14 cellular contexts compared by ENCODE assay signal in genomic region chr13:78604782-78605611, GRCh38. TPM values are rescaled to one million over a fixed set of nuclear protein-coding genes. Genes with fewer than 3 reads are reported as not detected.
DNase-seq lines count a peak whose midpoint lies in the region; ATAC-seq and TF ChIP-seq lines count a peak whose summit lies in the region.
"Had no signal": no experiment of that assay in that cellular context is flagged by ENCODE, and none has a peak within 500 bp of the region (broad histone marks: within the 10 kb centered on the region; RNA-seq: fewer than 3 reads in every experiment).

No MANE protein-coding gene starts in this region.

- H3K9me3 Mint-ChIP-seq in endodermal cell: no peaks in the 10 kb centered on the region
- H3K9me3 Mint-ChIP-seq: activated CD8-positive, alpha-beta T cell treated with anti-CD3 and anti-CD28 coated beads for 36 hours; stimulated activated naive CD8-positive, alpha-beta T cell treated with anti-CD3 and anti-CD28 coated beads, Interleukin-15, amount 100 ng/mL, for 72 hours had no signal

- no peak for TF ChIP-seq POLR2A in testis (IDR thresholded peaks at IDR 0.05)

- peaks cover 19% of the 10 kb centered on the region for H3K4me1 Mint-ChIP-seq in endodermal cell

- no peak overlapping the region for H3K4me3 ChIP-seq in endodermal cell (ENCODE audit: low read length)
- no peak overlapping the region for H3K4me3 ChIP-seq in testis

- no peaks in the 10 kb centered on the region for H3K9me3 ChIP-seq in endodermal cell (ENCODE audit: control insufficient read depth, low read length)
- H3K9me3 ChIP-seq in testis: no peaks in the 10 kb centered on the region

- intact Hi-C loops in head of caudate nucleus (cut with DNase I): loop anchor here (10.0 kb wide), 1 partner anchor 50 kb away; the partner anchor contains the start of gene OBI1
- intact Hi-C loops in testis (cut with DNase I; ENCODE audit: low total_unique reads): no loop called here

- 3% methylated on average over 13 to 20 of the region's 20 CpGs for WGBS in endodermal cell (ENCODE audit: insufficient coverage in 1 of 2, insufficient read length in 1 of 2), 2 experiments
- WGBS in testis, 2 donors: 8 to 10% methylated on average over 8 to 20 of the region's 20 CpGs

- H3K36me3 ChIP-seq in endodermal cell (ENCODE audit: control insufficient read depth, insufficient read depth, low read length): no peaks in the 10 kb centered on the region
- H3K36me3 ChIP-seq in testis (ENCODE audit: low read depth, missing control alignments): no peaks in the 10 kb centered on the region

- no peak for ATAC-seq in HG03280 (IDR thresholded peaks at IDR 0.05; ENCODE audit: unreplicated experiment)
- ATAC-seq: activated CD8-positive, alpha-beta T cell treated with anti-CD3 and anti-CD28 coated beads for 36 hours; naive thymus-derived CD8-positive, alpha-beta T cell; stimulated activated naive CD8-positive, alpha-beta T cell treated with anti-CD3 and anti-CD28 coated beads, Interleukin-15, amount 100 ng/mL, for 72 hours had no signal

- TF ChIP-seq CTCF in GM20000 (IDR thresholded peaks at IDR 0.05; ENCODE audit: extremely low read depth, missing control alignments) (no peak), endodermal cell (conservative IDR thresholded peaks at IDR 0.05) (peak; percentile 61), testis (IDR thresholded peaks at IDR 0.05) (no peak)

- DNase-seq in A172 (ENCODE audit: low spot score) (peak; percentile 3), GM20000 (ENCODE audit: low spot score) (peak; percentile 34), NCI-H2107 (lab: John Stamatoyannopoulos, UW) (peak; percentile 11), endodermal cell (peak; percentile 83), head of caudate nucleus (no peak), testis (no peak)
- DNase-seq in central memory CD4-positive, alpha-beta T cell: no peak
- DNase-seq: activated CD8-positive, alpha-beta T cell treated with anti-CD3 and anti-CD28 coated beads for 36 hours; naive thymus-derived CD8-positive, alpha-beta T cell; NCI-H1694; SIG-M5; stimulated activated naive CD8-positive, alpha-beta T cell treated with anti-CD3 and anti-CD28 coated beads, Interleukin-15, amount 100 ng/mL, for 72 hours had no signal

- H3K27me3 ChIP-seq in endodermal cell (ENCODE audit: control insufficient read depth, insufficient read depth, low read length, poor library complexity, severe bottlenecking) (peaks cover 97% of the 10 kb centered on the region), testis (peaks cover 5% of the 10 kb centered on the region)

- no peak overlapping the region for H3K4me3 Mint-ChIP-seq in endodermal cell
- H3K4me3 Mint-ChIP-seq: activated CD8-positive, alpha-beta T cell treated with anti-CD3 and anti-CD28 coated beads for 36 hours had no signal

- H3K27me3 Mint-ChIP-seq in endodermal cell (ENCODE audit: insufficient read depth): peaks cover 96% of the 10 kb centered on the region

- H3K36me3 Mint-ChIP-seq in endodermal cell (ENCODE audit: low read depth): no peaks in the 10 kb centered on the region

- H3K27ac Mint-ChIP-seq in endodermal cell: no peak overlapping the region
- H3K27ac Mint-ChIP-seq: activated CD8-positive, alpha-beta T cell treated with anti-CD3 and anti-CD28 coated beads for 36 hours; stimulated activated naive CD8-positive, alpha-beta T cell treated with anti-CD3 and anti-CD28 coated beads, Interleukin-15, amount 100 ng/mL, for 72 hours had no signal

- H3K4me1 ChIP-seq in endodermal cell (ENCODE audit: control insufficient read depth, insufficient read depth, low read length) (peaks cover 7% of the 10 kb centered on the region), testis (no peaks in the 10 kb centered on the region)

- H3K27ac ChIP-seq in endodermal cell (ENCODE audit: low read depth, low read length): no peak overlapping the region
- no peak overlapping the region for H3K27ac ChIP-seq in testis

- no peak overlapping the region for H3K9ac ChIP-seq in endodermal cell (ENCODE audit: extremely low read depth, low read length, poor library complexity, severe bottlenecking)

RNA-seq across cellular contexts. Expression of gene POU4F1, which starts 1.6 kb away (rescaled TPM):
- total RNA-seq in A172 (2014; rRNA removed; shearing (Covaris generic)): not detected in 2 replicates
- total RNA-seq in endodermal cell (under 1 TPM; 0.11 to 0.15 TPM), testis (1 to 10 TPM; 1.2 to 1.3 TPM)
- polyA plus RNA-seq in endodermal cell (2013, experiment 1 of 2): 11.4 TPM
- 8.4 TPM for polyA plus RNA-seq in endodermal cell (2013, experiment 2 of 2)
- 0.57 TPM for polyA plus RNA-seq in testis (ENCODE audit: insufficient read depth, low read depth, low replicate concordance)
- total RNA-seq: naive thymus-derived CD8-positive, alpha-beta T cell had no signal
- polyA plus RNA-seq: BJ; naive thymus-derived CD8-positive, alpha-beta T cell had no signal

RNA-seq across cellular contexts. Expression of gene OBI1, which starts 54.0 kb away (rescaled TPM):
- total RNA-seq in A172 (2014; rRNA removed; shearing (Covaris generic)): 18.3 and 23.2 TPM in 2 replicates
- total RNA-seq in endodermal cell (10 to 100 TPM; 16.7 to 28.6 TPM), testis (10 to 100 TPM; 26.8 to 27.9 TPM)
- 25.0 TPM for polyA plus RNA-seq in endodermal cell (2013, experiment 1 of 2)
- 22.9 TPM for polyA plus RNA-seq in endodermal cell (2013, experiment 2 of 2)
- 14.8 TPM for polyA plus RNA-seq in testis (ENCODE audit: insufficient read depth, low read depth, low replicate concordance)

Comparison
In these comparisons a context has a peak if more than half of its experiments do, and no peak if none do; other contexts are left out.
1. DNase-seq: peak in A172 (single experiment), GM20000 (single experiment), NCI-H2107 (single experiment) and endodermal cell (single experiment); none in head of caudate nucleus (0 of 42), central memory CD4-positive, alpha-beta T cell (single experiment) and testis (single experiment).